16 cellular contexts compared by ENCODE assay signal in genomic region chr2:168371273-168371992, GRCh38.
DNase-seq lines count a peak whose midpoint lies in the region; ATAC-seq and TF ChIP-seq lines count a peak whose summit lies in the region.
"Had no signal": no experiment of that assay in that cellular context is flagged by ENCODE, and none has a peak within 500 bp of the region (broad histone marks: within the 10 kb centered on the region; RNA-seq: fewer than 3 reads in every experiment).

No MANE protein-coding gene starts in this region.

- H3K36me3 ChIP-seq in RWPE2 (ENCODE audit: low read depth) (no peaks in the 10 kb centered on the region), smooth muscle cell (ENCODE audit: low read depth) (no peaks in the 10 kb centered on the region), Caco-2 (ENCODE audit: control insufficient read depth, insufficient read depth, low read length) (no peaks in the 10 kb centered on the region)
- H3K36me3 ChIP-seq: SJCRH30, suprapubic skin had no signal

- H3K9me3 ChIP-seq in RWPE2 (ENCODE audit: severe bottlenecking) (peaks cover 4% of the 10 kb centered on the region), smooth muscle cell (replicated peaks; ENCODE audit: low read depth) (peaks cover 5% of the 10 kb centered on the region), Caco-2 (no peaks in the 10 kb centered on the region)
- H3K9me3 ChIP-seq: SJCRH30, suprapubic skin had no signal

- POLR2A ChIA-PET in Caco-2 (lab: Charles Lee), result no interaction called here

- H3K27me3 ChIP-seq in RWPE2 (ENCODE audit: insufficient read depth, poor library complexity, severe bottlenecking) (no peaks in the 10 kb centered on the region), smooth muscle cell (ENCODE audit: low read depth) (no peaks in the 10 kb centered on the region), Caco-2 (replicated peaks; ENCODE audit: control insufficient read depth, insufficient read depth, low read length) (no peaks in the 10 kb centered on the region)
- H3K27me3 ChIP-seq: SJCRH30, suprapubic skin had no signal

- WGBS in smooth muscle cell (ENCODE audit: low lambda C conversion rate), result 89% methylated on average over 4 of the region's 4 CpGs

- ATAC-seq in GM18499 (IDR thresholded peaks at IDR 0.05; ENCODE audit: insufficient read depth, unreplicated experiment) (peak; percentile 82), GM19452 (IDR thresholded peaks at IDR 0.05; ENCODE audit: unreplicated experiment) (peak; percentile 95), HG03039 (IDR thresholded peaks at IDR 0.05; ENCODE audit: unreplicated experiment) (peak; percentile 65), RWPE2 (ENCODE audit: low read depth) (0 out of 3 replicates have a peak, but pooled peaks have one; percentile 14)
- ATAC-seq: CD8-positive, alpha-beta T cell; left cardiac atrium had no signal

- H3K4me2 ChIP-seq in smooth muscle cell, result no peak overlapping the region

- H3K27ac Mint-ChIP-seq in Caco-2 (ENCODE audit: unreplicated experiment), result no peak overlapping the region
- H3K27ac Mint-ChIP-seq: CD8-positive, alpha-beta T cell had no signal

- no peaks in the 10 kb centered on the region for H3F3A ChIP-seq in smooth muscle cell (ENCODE audit: low read depth)

- H3K36me3 Mint-ChIP-seq in Caco-2 (ENCODE audit: insufficient read depth, unreplicated experiment), result no peaks in the 10 kb centered on the region
- H3K36me3 Mint-ChIP-seq: CD8-positive, alpha-beta T cell had no signal

- H3K9ac ChIP-seq in smooth muscle cell (ENCODE audit: low read depth), result no peak overlapping the region

- intact Hi-C loops in Caco-2 (cut with micrococcal nuclease; ENCODE audit: unreplicated experiment), result no loop called here

- no TSS peak for BruUV-seq in Caco-2 (replicated peaks; lab: Mats Ljungman, UMichigan)

- H3K4me3 ChIP-seq in RWPE2 (ENCODE audit: severe bottlenecking) (no peak overlapping the region), smooth muscle cell (no peak overlapping the region), Caco-2 (ENCODE audit: low read depth, low read length) (no peak overlapping the region)
- H3K4me3 ChIP-seq: SJCRH30, suprapubic skin had no signal

- CTCF ChIA-PET in Caco-2 (lab: Charles Lee), result no interaction called here

- no peaks in the 10 kb centered on the region for H3K27me3 Mint-ChIP-seq in Caco-2 (ENCODE audit: insufficient read depth, unreplicated experiment)

- H3K27ac ChIP-seq in RWPE2 (ENCODE audit: poor library complexity, severe bottlenecking) (no peak overlapping the region), smooth muscle cell (ENCODE audit: low read depth) (no peak overlapping the region)
- H3K27ac ChIP-seq: SJCRH30, suprapubic skin had no signal

- no peak for DNase-seq in RWPE2 (ENCODE audit: low spot score)
- DNase-seq in activated effector memory CD4-positive, alpha-beta T cell treated with anti-CD3 and anti-CD28 coated beads, Interleukin-2, amount 50 U/mL, for 16 hours, result no peak
- DNase-seq in NCI-H2196 treated with DMSO at 0.1 percent for 48 hours (lab: John Stamatoyannopoulos, UW; ENCODE audit: unreplicated experiment), result no peak
- DNase-seq in smooth muscle cell (lab: John Stamatoyannopoulos, UW; ENCODE audit: unreplicated experiment), result no peak
- no peak for DNase-seq in Caco-2
- DNase-seq: activated CD4-positive, alpha-beta T cell treated with anti-CD3 and anti-CD28 coated beads for 1 hour; activated gamma-delta T cell; CD8-positive, alpha-beta T cell; left cardiac atrium; NCI-H2171; occipital lobe; SJCRH30 had no signal

- no peak overlapping the region for H2AFZ ChIP-seq in smooth muscle cell (ENCODE audit: low read depth)

- no peaks in the 10 kb centered on the region for H3K4me1 ChIP-seq in RWPE2 (ENCODE audit: insufficient read depth, poor library complexity, severe bottlenecking)
- no peaks in the 10 kb centered on the region for H3K4me1 ChIP-seq in smooth muscle cell (ENCODE audit: low read depth)
- H3K4me1 ChIP-seq in Caco-2, result no peaks in the 10 kb centered on the region
- H3K4me1 ChIP-seq: SJCRH30, suprapubic skin had no signal

- TF ChIP-seq CTCF in RWPE2 (IDR thresholded peaks at IDR 0.05; ENCODE audit: poor library complexity, severe bottlenecking) (no peak), smooth muscle cell (IDR thresholded peaks at IDR 0.05; ENCODE audit: borderline replicate concordance, insufficient read depth, poor library complexity, severe bottlenecking) (no peak), Caco-2 (IDR thresholded peaks at IDR 0.05; ENCODE audit: insufficient read depth in 1 of 2, low read depth in 1 of 2, low read length in 1 of 2, severe bottlenecking in 1 of 2, unreplicated experiment in 1 of 2) (no peak)

- no peaks in the 10 kb centered on the region for H3K4me1 Mint-ChIP-seq in Caco-2 (ENCODE audit: low read depth, unreplicated experiment)

- H3K4me3 Mint-ChIP-seq in Caco-2 (ENCODE audit: unreplicated experiment), result no peak overlapping the region
- H3K4me3 Mint-ChIP-seq: CD8-positive, alpha-beta T cell had no signal

- H4K20me1 ChIP-seq in smooth muscle cell (ENCODE audit: low read depth), result no peaks in the 10 kb centered on the region

- H3K9me3 Mint-ChIP-seq in Caco-2 (ENCODE audit: unreplicated experiment), result peaks cover 13% of the 10 kb centered on the region
- H3K9me3 Mint-ChIP-seq: CD8-positive, alpha-beta T cell had no signal

- H3K79me2 ChIP-seq in smooth muscle cell (ENCODE audit: low read depth), result no peaks in the 10 kb centered on the region

Comparison
In these comparisons a context has a peak if more than half of its experiments do, and no peak if none do; other contexts are left out.
1. ATAC-seq: peak in every context shown above with its lines; median percentile 95 in GM19452; 82 in GM18499; 65 in HG03039; 14 in RWPE2.